In the genomic region with DNA sequence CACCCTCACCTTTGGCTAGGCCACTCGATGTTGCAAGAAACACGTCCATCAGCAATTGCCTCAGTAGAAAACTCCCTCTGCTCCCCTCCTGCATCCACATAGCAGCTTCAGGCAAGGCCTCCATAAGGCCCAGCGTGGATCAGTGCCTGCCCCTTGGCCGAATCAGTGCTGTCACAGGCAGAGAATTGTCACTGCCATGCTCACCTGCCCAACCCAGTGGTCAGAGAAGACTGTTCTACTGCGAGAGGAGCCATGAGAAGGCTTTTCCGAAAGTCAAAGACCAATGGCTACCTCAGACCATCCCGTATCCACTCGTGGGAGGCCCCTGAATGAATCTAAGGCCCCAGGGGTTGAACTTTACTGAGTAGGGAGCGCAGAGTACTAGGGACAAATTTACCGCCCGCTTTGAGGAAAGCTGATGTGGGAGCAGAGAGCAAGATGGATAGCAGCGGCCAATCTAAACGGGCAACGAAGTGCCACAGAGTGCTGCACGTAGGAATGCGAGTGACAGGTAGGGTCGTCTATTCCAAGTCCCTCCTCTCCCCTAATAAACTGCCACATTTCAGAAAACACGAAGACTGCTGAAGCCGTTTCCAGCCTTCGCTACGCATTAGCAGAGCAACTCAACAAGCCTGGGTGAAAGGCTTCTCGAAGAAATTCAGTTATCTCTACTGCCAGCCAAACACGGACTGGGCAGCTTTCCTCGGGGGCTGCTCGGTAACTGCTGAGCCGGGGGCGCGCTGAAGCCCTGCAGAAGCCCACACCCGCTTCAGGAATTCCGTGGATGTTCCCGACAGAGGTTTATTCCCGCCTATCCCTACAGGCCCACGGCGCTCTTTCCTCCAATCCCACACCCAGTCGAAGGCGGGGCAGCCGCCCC, we compare ENCODE assay signal across 1 cellular context.
A peak's percentile ranks its signal among the peaks of the same experiment; 100 is the strongest.
TF ChIP-seq lines count a peak whose summit lies in the region.

No MANE protein-coding gene starts in this region.

TF ChIP-seq in K562, 482 proteins besides CTCF, POLR2A, EP300 and RAD21 (continues in another document):
- TF ChIP-seq, protein P1, sequence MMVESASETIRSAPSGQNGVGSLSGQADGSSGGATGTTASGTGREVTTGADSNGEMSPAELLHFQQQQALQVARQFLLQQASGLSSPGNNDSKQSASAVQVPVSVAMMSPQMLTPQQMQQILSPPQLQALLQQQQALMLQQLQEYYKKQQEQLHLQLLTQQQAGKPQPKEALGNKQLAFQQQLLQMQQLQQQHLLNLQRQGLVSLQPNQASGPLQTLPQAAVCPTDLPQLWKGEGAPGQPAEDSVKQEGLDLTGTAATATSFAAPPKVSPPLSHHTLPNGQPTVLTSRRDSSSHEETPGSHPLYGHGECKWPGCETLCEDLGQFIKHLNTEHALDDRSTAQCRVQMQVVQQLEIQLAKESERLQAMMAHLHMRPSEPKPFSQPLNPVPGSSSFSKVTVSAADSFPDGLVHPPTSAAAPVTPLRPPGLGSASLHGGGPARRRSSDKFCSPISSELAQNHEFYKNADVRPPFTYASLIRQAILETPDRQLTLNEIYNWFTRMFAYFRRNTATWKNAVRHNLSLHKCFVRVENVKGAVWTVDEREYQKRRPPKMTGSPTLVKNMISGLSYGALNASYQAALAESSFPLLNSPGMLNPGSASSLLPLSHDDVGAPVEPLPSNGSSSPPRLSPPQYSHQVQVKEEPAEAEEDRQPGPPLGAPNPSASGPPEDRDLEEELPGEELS (CRISPR knock-in tag; IDR thresholded peaks at IDR 0.05; ENCODE audit: borderline replicate concordance), result 0 out of 2 replicates have a peak, but pooled peaks have one; percentile 51
- TF ChIP-seq ZNF282 (CRISPR knock-in tag; IDR thresholded peaks at IDR 0.05) (no peak), GATA2 (CRISPR knock-in tag; IDR thresholded peaks at IDR 0.05) (0 out of 2 replicates have a peak, but pooled peaks have one; percentile 37), GTF2E2 (tag; IDR thresholded peaks at IDR 0.05) (0 out of 2 replicates have a peak, but pooled peaks have one; percentile 10), ZFPM2 (CRISPR knock-in tag; IDR thresholded peaks at IDR 0.05) (0 out of 2 replicates have a peak, but pooled peaks have one; percentile 78), BCLAF1 (IDR thresholded peaks at IDR 0.05; ENCODE audit: borderline replicate concordance in 1 of 2, control insufficient read depth in 1 of 2, low read depth in 2 of 2, low read length in 1 of 2) (no peak), ZNF766 (CRISPR knock-in tag; conservative IDR thresholded peaks at IDR 0.05) (peak; percentile 92), RBM39 (optimal IDR thresholded peaks at IDR 0.05; ENCODE audit: low read depth, low read length) (peak; percentile 15), E2F6 (IDR thresholded peaks at IDR 0.05; ENCODE audit: borderline replicate concordance in 1 of 2, extremely low read depth in 1 of 2, insufficient read depth in 1 of 2, insufficient read length in 1 of 2, low read depth in 1 of 2, low read length in 1 of 2, poor library complexity in 1 of 2, severe bottlenecking in 1 of 2) (peak in 1 of 2 experiments; percentile 26), SRSF7 (optimal IDR thresholded peaks at IDR 0.05; ENCODE audit: low read depth, low read length) (no peak), ZNF224 (CRISPR knock-in tag; IDR thresholded peaks at IDR 0.05) (0 out of 2 replicates have a peak, but pooled peaks have one; percentile 56), NFRKB (IDR thresholded peaks at IDR 0.05; ENCODE audit: low read depth) (0 out of 2 replicates have a peak, but pooled peaks have one; percentile 33), BRD9 (IDR thresholded peaks at IDR 0.05; ENCODE audit: low read depth, partially characterized antibody) (peak; percentile 91), NELFE (IDR thresholded peaks at IDR 0.05; ENCODE audit: insufficient read depth, insufficient read length) (no peak), PHF21A (IDR thresholded peaks at IDR 0.05; ENCODE audit: borderline replicate concordance, low read depth) (peak; percentile 67; the same call in 1 of the 2 replicates), ZBED1 (IDR thresholded peaks at IDR 0.05) (0 out of 2 replicates have a peak, but pooled peaks have one; percentile 54), XRCC5 (IDR thresholded peaks at IDR 0.05; ENCODE audit: low read depth, low read length) (0 out of 2 replicates have a peak, but pooled peaks have one; percentile 49), NBN (IDR thresholded peaks at IDR 0.05; ENCODE audit: low read depth) (peak; percentile 50; the same call in 1 of the 2 replicates), SMARCB1 (IDR thresholded peaks at IDR 0.05; ENCODE audit: insufficient read length, low read depth) (no peak), CC2D1A (IDR thresholded peaks at IDR 0.05) (peak; percentile 40; the same call in 1 of the 2 replicates), CEBPB (tag; IDR thresholded peaks at IDR 0.05) (0 out of 2 replicates have a peak, but pooled peaks have one; percentile 4), ARID2 (IDR thresholded peaks at IDR 0.05) (peak; percentile 38; the same call in 1 of the 2 replicates), ZSCAN29 (IDR thresholded peaks at IDR 0.05) (no peak), TRIM28 (IDR thresholded peaks at IDR 0.05) (0 out of 2 replicates have a peak, but pooled peaks have one; percentile 23), SIN3A (IDR thresholded peaks at IDR 0.05; ENCODE audit: borderline replicate concordance in 2 of 2, control insufficient read depth in 1 of 2, low read depth in 2 of 2, low read length in 2 of 2) (0 out of 4 replicates have a peak, but pooled peaks of 1 of the 2 experiments have one; percentile 85), SMARCC2 (IDR thresholded peaks at IDR 0.05; ENCODE audit: low read depth) (peak; percentile 47; the same call in 1 of the 2 replicates), MXI1 (IDR thresholded peaks at IDR 0.05; ENCODE audit: low read depth, low read length) (no peak), SMARCE1 (IDR thresholded peaks at IDR 0.05) (peak; percentile 52; the same call in 1 of the 2 replicates)
- TF ChIP-seq, protein P2, sequence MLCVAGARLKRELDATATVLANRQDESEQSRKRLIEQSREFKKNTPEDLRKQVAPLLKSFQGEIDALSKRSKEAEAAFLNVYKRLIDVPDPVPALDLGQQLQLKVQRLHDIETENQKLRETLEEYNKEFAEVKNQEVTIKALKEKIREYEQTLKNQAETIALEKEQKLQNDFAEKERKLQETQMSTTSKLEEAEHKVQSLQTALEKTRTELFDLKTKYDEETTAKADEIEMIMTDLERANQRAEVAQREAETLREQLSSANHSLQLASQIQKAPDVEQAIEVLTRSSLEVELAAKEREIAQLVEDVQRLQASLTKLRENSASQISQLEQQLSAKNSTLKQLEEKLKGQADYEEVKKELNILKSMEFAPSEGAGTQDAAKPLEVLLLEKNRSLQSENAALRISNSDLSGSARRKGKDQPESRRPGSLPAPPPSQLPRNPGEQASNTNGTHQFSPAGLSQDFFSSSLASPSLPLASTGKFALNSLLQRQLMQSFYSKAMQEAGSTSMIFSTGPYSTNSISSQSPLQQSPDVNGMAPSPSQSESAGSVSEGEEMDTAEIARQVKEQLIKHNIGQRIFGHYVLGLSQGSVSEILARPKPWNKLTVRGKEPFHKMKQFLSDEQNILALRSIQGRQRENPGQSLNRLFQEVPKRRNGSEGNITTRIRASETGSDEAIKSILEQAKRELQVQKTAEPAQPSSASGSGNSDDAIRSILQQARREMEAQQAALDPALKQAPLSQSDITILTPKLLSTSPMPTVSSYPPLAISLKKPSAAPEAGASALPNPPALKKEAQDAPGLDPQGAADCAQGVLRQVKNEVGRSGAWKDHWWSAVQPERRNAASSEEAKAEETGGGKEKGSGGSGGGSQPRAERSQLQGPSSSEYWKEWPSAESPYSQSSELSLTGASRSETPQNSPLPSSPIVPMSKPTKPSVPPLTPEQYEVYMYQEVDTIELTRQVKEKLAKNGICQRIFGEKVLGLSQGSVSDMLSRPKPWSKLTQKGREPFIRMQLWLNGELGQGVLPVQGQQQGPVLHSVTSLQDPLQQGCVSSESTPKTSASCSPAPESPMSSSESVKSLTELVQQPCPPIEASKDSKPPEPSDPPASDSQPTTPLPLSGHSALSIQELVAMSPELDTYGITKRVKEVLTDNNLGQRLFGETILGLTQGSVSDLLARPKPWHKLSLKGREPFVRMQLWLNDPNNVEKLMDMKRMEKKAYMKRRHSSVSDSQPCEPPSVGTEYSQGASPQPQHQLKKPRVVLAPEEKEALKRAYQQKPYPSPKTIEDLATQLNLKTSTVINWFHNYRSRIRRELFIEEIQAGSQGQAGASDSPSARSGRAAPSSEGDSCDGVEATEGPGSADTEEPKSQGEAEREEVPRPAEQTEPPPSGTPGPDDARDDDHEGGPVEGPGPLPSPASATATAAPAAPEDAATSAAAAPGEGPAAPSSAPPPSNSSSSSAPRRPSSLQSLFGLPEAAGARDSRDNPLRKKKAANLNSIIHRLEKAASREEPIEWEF (CRISPR knock-in tag; IDR thresholded peaks at IDR 0.05), result peak; percentile 63; the same call in 1 of the 2 replicates
- TF ChIP-seq, protein P3, sequence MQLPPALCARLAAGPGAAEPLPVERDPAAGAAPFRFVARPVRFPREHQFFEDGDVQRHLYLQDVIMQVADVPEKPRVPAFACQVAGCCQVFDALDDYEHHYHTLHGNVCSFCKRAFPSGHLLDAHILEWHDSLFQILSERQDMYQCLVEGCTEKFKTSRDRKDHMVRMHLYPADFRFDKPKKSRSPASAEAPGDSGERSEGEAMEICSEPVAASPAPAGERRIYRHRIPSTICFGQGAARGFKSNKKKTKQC (CRISPR knock-in tag; IDR thresholded peaks at IDR 0.05), result no peak
- TF ChIP-seq, protein P4, sequence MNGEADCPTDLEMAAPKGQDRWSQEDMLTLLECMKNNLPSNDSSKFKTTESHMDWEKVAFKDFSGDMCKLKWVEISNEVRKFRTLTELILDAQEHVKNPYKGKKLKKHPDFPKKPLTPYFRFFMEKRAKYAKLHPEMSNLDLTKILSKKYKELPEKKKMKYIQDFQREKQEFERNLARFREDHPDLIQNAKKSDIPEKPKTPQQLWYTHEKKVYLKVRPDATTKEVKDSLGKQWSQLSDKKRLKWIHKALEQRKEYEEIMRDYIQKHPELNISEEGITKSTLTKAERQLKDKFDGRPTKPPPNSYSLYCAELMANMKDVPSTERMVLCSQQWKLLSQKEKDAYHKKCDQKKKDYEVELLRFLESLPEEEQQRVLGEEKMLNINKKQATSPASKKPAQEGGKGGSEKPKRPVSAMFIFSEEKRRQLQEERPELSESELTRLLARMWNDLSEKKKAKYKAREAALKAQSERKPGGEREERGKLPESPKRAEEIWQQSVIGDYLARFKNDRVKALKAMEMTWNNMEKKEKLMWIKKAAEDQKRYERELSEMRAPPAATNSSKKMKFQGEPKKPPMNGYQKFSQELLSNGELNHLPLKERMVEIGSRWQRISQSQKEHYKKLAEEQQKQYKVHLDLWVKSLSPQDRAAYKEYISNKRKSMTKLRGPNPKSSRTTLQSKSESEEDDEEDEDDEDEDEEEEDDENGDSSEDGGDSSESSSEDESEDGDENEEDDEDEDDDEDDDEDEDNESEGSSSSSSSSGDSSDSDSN (IDR thresholded peaks at IDR 0.05; ENCODE audit: borderline replicate concordance in 1 of 2, low read depth in 2 of 2, low read length in 2 of 2), result peak; percentile 52 to 62; a peak in 1 of 4 replicates
